In the genomic region with DNA sequence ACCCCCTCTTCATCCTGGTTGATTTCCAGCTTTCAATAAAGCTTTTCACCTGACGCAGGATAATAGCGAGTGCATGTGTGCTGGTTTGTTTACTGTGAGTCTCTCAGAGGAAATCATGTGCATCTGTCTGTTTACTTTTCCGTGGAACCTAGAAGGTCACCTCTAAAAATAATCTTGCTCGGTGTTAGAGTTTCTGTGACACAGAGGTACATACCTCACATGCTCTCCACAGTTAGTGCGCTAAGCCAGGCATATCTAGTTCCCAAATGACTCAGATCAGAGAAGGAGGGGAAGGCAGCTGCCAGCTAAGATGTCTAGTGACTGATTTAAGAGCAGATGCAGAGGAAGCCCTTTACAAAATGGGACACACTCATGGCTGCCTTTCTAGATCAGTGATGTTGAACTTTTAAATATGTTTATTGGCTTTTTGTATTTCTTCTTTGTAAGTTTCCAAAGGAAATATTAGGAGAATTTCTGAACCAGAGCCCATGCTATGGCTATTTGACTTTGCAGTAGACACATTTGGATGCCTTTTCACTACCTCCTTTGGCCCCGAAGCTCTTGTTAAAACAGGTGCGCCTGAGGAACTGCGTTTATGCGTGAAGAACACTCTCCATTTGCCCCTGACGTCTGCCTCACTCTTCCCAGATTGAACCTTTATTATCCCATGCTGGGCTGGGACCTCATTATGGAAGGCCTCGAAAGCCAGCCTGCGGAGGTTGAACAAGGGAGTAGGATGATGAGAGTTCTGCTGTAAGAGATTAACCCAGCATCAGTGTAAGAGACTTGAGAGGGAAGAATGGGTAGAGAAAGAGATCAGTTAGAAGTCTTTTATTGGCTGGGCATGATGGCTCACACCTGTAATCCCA, we compare ENCODE assay signal across 8 cellular contexts.
DNase-seq lines count a peak whose midpoint lies in the region; ATAC-seq, FAIRE-seq and TF ChIP-seq lines count a peak whose summit lies in the region.

No MANE protein-coding gene starts in this region.

- TF ChIP-seq POLR2A in GM12891 (IDR thresholded peaks at IDR 0.05; ENCODE audit: low read depth, low read length) (peak; percentile 69), heart left ventricle (IDR thresholded peaks at IDR 0.05) (peak in 1 of 2 donors; percentile 36)

- FAIRE-seq in GM12891 (lab: Jason Lieb, UNC), result peak; percentile 96

- TF ChIP-seq CTCF in OCI-LY3 (IDR thresholded peaks at IDR 0.05; ENCODE audit: low read depth, low read length) (no peak), heart left ventricle (IDR thresholded peaks at IDR 0.05) (no peak)

- 55 to 64% (median 63%) methylated on average over 12 of the region's 12 CpGs for WGBS in heart left ventricle, 4 donors

- peak; percentile 45 for DNase-seq in GM12891 (ENCODE audit: insufficient read length, low spot score)
- DNase-seq in heart left ventricle, result peak in 1 of 5 donors; percentile 69
- no peak for DNase-seq in central memory CD4-positive, alpha-beta T cell
- no peak for DNase-seq in GM03348 (ENCODE audit: low spot score)
- DNase-seq in NCI-H1048 (lab: John Stamatoyannopoulos, UW), result no peak

- peak overlapping the region; percentile 37 for H2AFZ ChIP-seq in OCI-LY3 (ENCODE audit: low read depth, low read length)

- intact Hi-C loops in heart left ventricle (cut with DNase I), result loop anchor here in 1 of 10 donors (5.0 kb wide), 2 partner anchors 54 to 171 kb away; partner anchors contain the start of gene XPO1

- no peaks in the 10 kb centered on the region for H3K79me2 ChIP-seq in OCI-LY3 (ENCODE audit: low read length)

- H3K9me3 ChIP-seq in OCI-LY3 (ENCODE audit: insufficient read depth, low read length), result no peaks in the 10 kb centered on the region; the same call in 1 of the 2 replicates
- H3K9me3 ChIP-seq in heart left ventricle, result no peaks in the 10 kb centered on the region

- peak overlapping the region; percentile 77 for H3K4me2 ChIP-seq in OCI-LY3 (ENCODE audit: low read length)

- H4K20me1 ChIP-seq in OCI-LY3 (ENCODE audit: insufficient read depth, low read length), result no peaks in the 10 kb centered on the region

- H3K4me3 ChIP-seq in OCI-LY3 (ENCODE audit: low read length), result peak overlapping the region; percentile 71
- H3K4me3 ChIP-seq in heart left ventricle, result no peak overlapping the region

- H3K4me1 ChIP-seq in OCI-LY3 (ENCODE audit: low read length) (peaks cover 54% of the 10 kb centered on the region), heart left ventricle (peaks cover 0 to 9% (median 0%) of the 10 kb centered on the region in 12 donors)

- no peaks in the 10 kb centered on the region for H3K36me3 ChIP-seq in OCI-LY3 (replicated peaks; ENCODE audit: low read depth, low read length)
- H3K36me3 ChIP-seq in heart left ventricle, result no peaks in the 10 kb centered on the region

- peak; percentile 98 for ATAC-seq in GM21526 (IDR thresholded peaks at IDR 0.05; ENCODE audit: low FRiP score, unreplicated experiment)
- ATAC-seq in HG03571 (IDR thresholded peaks at IDR 0.05; ENCODE audit: unreplicated experiment), result peak; percentile 97
- ATAC-seq in heart left ventricle, result peak; percentile 95 to 97 (median 95)

- peak overlapping the region; percentile 34 for H3K9ac ChIP-seq in OCI-LY3 (ENCODE audit: low read length)

- H3K27me3 ChIP-seq in OCI-LY3 (ENCODE audit: low read depth, low read length), result peaks cover 8% of the 10 kb centered on the region; the same call in 1 of the 2 replicates
- H3K27me3 ChIP-seq in heart left ventricle, result no peaks in the 10 kb centered on the region

- peak overlapping the region; percentile 87 for H3K27ac ChIP-seq in OCI-LY3 (ENCODE audit: low read length)
- peak overlapping the region; percentile 55 to 91 (median 69) for H3K27ac ChIP-seq in heart left ventricle

TF ChIP-seq in GM12891, 5 proteins besides CTCF, POLR2A, EP300 and RAD21:
- TF ChIP-seq POU2F2 (IDR thresholded peaks at IDR 0.05; ENCODE audit: low read depth, low read length) (no peak), POLR2AphosphoS5 (IDR thresholded peaks at IDR 0.05; ENCODE audit: low read depth, low read length) (0 out of 2 replicates have a peak, but pooled peaks have one; percentile 37), TAF1 (IDR thresholded peaks at IDR 0.05; ENCODE audit: low read depth, low read length) (0 out of 2 replicates have a peak, but pooled peaks have one; percentile 38), SPI1 (IDR thresholded peaks at IDR 0.05; ENCODE audit: low read depth, low read length) (peak; percentile 25; the same call in 1 of the 2 replicates)
